ENCODE assay signal across 8 cellular contexts in the genomic region with DNA sequence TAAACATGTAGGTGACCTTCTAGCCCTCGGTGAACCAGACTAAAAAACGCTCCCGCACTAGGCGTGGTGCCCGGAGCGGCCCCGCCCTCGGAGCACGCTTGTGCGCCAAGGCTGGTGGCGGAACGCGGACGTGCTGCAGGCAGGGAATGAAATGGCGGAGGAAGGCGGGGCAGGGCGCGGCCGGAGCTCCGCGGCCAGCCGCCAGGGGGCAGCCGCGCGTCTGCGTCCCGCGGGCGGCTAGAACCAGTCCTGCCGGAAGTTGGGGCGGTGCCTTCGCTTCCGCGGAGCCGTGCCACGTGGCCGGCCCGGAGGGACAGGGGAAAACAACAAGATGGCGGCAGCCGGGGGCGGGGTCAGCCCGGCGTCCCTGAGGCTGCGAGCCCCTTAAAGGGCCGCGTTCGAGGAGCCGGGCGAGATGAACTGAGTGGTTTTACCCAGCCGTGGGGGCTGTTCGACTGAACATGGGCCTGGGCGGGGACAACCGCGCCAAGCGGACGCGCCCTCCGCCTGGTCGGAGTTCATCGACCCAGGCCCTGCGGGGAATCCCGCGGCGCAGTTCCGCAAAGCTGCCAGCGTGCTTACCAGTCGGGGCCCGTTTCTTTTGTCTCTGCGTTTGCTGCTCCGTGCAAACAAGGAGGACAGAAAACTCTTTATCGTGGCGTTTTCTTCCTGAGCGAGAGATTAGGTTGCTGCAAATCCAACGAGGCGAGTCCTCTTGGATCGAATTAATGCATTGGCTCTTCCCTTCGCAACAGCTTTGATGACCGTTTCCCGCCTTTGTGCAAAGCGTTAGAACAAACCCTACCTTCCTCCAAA.
DNase-seq lines count a peak whose midpoint lies in the region; ATAC-seq, FAIRE-seq and TF ChIP-seq lines count a peak whose summit lies in the region.

No MANE protein-coding gene starts in this region.

- POLR2A ChIA-PET in RWPE1 (lab: Yijun Ruan, JAX; ENCODE audit: low non-redundant PET) = interaction anchor here (0.8 to 2.9 kb wide), 6 partner anchors 10 to 109 kb away, joined by 4 to 27 read pairs (median 7); partner anchors contain the start of gene CHD2

- H3K9me3 Mint-ChIP-seq in stimulated activated naive CD8-positive, alpha-beta T cell treated with anti-CD3 and anti-CD28 coated beads, Interleukin-15, amount 100 ng/mL, for 72 hours = no peaks in the 10 kb centered on the region

- H3K27me3 ChIP-seq in H7 (ENCODE audit: control insufficient read depth, insufficient read depth, low read length) (no peaks in the 10 kb centered on the region), neural cell (ENCODE audit: insufficient read depth, low read depth, low read length) (no peaks in the 10 kb centered on the region)

- peak; percentile 95 for TF ChIP-seq RAD21 in neural cell (conservative IDR thresholded peaks at IDR 0.05)

- FAIRE-seq in G401.6 (lab: Jason Lieb, UNC) = peak; percentile 89

- no peaks in the 10 kb centered on the region for H3K9me2 ChIP-seq in neural cell (ENCODE audit: insufficient read depth, low read length)

- CTCF ChIA-PET in RWPE1 (lab: Yijun Ruan, JAX) = interaction anchor here (0.6 to 1.9 kb wide), 17 partner anchors 10 to 1905 kb away, joined by 3 to 20 read pairs (median 3); partner anchors contain the start of gene CHD2

- ATAC-seq in stimulated activated naive CD8-positive, alpha-beta T cell treated with anti-CD3 and anti-CD28 coated beads, Interleukin-15, amount 100 ng/mL, for 72 hours = peak; percentile 91

- peak overlapping the region; percentile 97 for H3K27ac Mint-ChIP-seq in stimulated activated naive CD8-positive, alpha-beta T cell treated with anti-CD3 and anti-CD28 coated beads, Interleukin-15, amount 100 ng/mL, for 72 hours

- H3K9me3 ChIP-seq in neural cell (ENCODE audit: low read length) = no peaks in the 10 kb centered on the region

- peaks cover 6% of the 10 kb centered on the region for H3F3A ChIP-seq in neural cell (ENCODE audit: insufficient read depth, low read length, poor library complexity, severe bottlenecking)

- no peak overlapping the region for H2AFZ ChIP-seq in neural cell (ENCODE audit: low read depth, low read length)

- TF ChIP-seq CTCF in RWPE1 (conservative IDR thresholded peaks at IDR 0.05; ENCODE audit: low read depth) (peak; percentile 100), fibroblast of the aortic adventitia (IDR thresholded peaks at IDR 0.05; ENCODE audit: insufficient read depth, low read length) (peak; percentile 55), neural cell (IDR thresholded peaks at IDR 0.05; ENCODE audit: poor library complexity, severe bottlenecking) (peak; percentile 99)

- H3K79me2 ChIP-seq in neural cell (replicated peaks; ENCODE audit: insufficient read depth, low read length) = peaks cover 22% of the 10 kb centered on the region

- H3K4me3 ChIP-seq in H7 (ENCODE audit: insufficient read depth, low read depth, low read length) (peak overlapping the region; percentile 68), fibroblast of the aortic adventitia (ENCODE audit: low read depth, low read length) (peak overlapping the region; percentile 65), neural cell (ENCODE audit: low read length) (peak overlapping the region; percentile 69)

- H3K36me3 ChIP-seq in H7 (replicated peaks; ENCODE audit: control insufficient read depth, insufficient read depth, low read length) (no peaks in the 10 kb centered on the region), neural cell (ENCODE audit: insufficient read depth, low read length) (no peaks in the 10 kb centered on the region)

- no peaks in the 10 kb centered on the region for H3K27me3 Mint-ChIP-seq in stimulated activated naive CD8-positive, alpha-beta T cell treated with anti-CD3 and anti-CD28 coated beads, Interleukin-15, amount 100 ng/mL, for 72 hours

- H3K9ac ChIP-seq in neural cell (ENCODE audit: low read length) = peak overlapping the region; percentile 98

- DNase-seq in H7 = peak; percentile 98
- DNase-seq in LoVo (ENCODE audit: low spot score) = peak; percentile 99
- peak; percentile 94 for DNase-seq in RWPE1 (ENCODE audit: low spot score)
- peak; percentile 99 for DNase-seq in activated effector memory CD4-positive, alpha-beta T cell treated with Interleukin-2 at 50 U/mL for 16 hours
- DNase-seq in fibroblast of the aortic adventitia (ENCODE audit: low read depth) = peak; percentile 96
- DNase-seq in stimulated activated naive CD8-positive, alpha-beta T cell treated with anti-CD3 and anti-CD28 coated beads, Interleukin-15, amount 100 ng/mL, for 72 hours = peak; percentile 100

- H3K4me3 Mint-ChIP-seq in stimulated activated naive CD8-positive, alpha-beta T cell treated with anti-CD3 and anti-CD28 coated beads, Interleukin-15, amount 100 ng/mL, for 72 hours = peak overlapping the region; percentile 92 to 99

- no peaks in the 10 kb centered on the region for H4K20me1 ChIP-seq in neural cell (ENCODE audit: insufficient read depth)

- TF ChIP-seq EP300 in neural cell (conservative IDR thresholded peaks at IDR 0.05; ENCODE audit: poor library complexity, severe bottlenecking) = peak; percentile 88

- peaks cover 55% of the 10 kb centered on the region for H3K4me1 Mint-ChIP-seq in stimulated activated naive CD8-positive, alpha-beta T cell treated with anti-CD3 and anti-CD28 coated beads, Interleukin-15, amount 100 ng/mL, for 72 hours

- peak overlapping the region; percentile 99 for H3K27ac ChIP-seq in RWPE1
- peak overlapping the region; percentile 100 for H3K27ac ChIP-seq in neural cell (ENCODE audit: low read length)

- H3K4me2 ChIP-seq in neural cell (ENCODE audit: low read length) = peak overlapping the region; percentile 90

TF ChIP-seq in neural cell, 6 proteins besides CTCF, POLR2A, EP300 and RAD21:
- TF ChIP-seq EZH2 (IDR thresholded peaks at IDR 0.05; ENCODE audit: borderline replicate concordance, insufficient read depth, low read length, poor library complexity, severe bottlenecking) (no peak), MXI1 (conservative IDR thresholded peaks at IDR 0.05; ENCODE audit: poor library complexity, severe bottlenecking) (peak; percentile 94), REST (IDR thresholded peaks at IDR 0.05; ENCODE audit: borderline replicate concordance) (peak; percentile 94), TAF1 (IDR thresholded peaks at IDR 0.05; ENCODE audit: low read depth) (peak; percentile 90), SMC3 (conservative IDR thresholded peaks at IDR 0.05; ENCODE audit: poor library complexity) (peak; percentile 99), POLR2AphosphoS5 (IDR thresholded peaks at IDR 0.05) (peak; percentile 97)

Comparison
In these comparisons a context has a peak if more than half of its experiments do, and no peak if none do; other contexts are left out.
1. Peak in every context shown above with its lines: DNase-seq, ATAC-seq, H3K4me3 ChIP-seq and H3K27ac ChIP-seq.